ENCODE assay signal across 14 cellular contexts in genomic region chr17:81967244-81967532, GRCh38. TPM values are rescaled to one million over a fixed set of nuclear protein-coding genes. Genes with fewer than 3 reads are reported as not detected.
DNase-seq lines count a peak whose midpoint lies in the region; ATAC-seq and TF ChIP-seq lines count a peak whose summit lies in the region.
"Had no signal": no experiment of that assay in that cellular context is flagged by ENCODE, and none has a peak within 500 bp of the region (broad histone marks: within the 10 kb centered on the region; RNA-seq: fewer than 3 reads in every experiment).

No MANE protein-coding gene starts in this region.

- no peak overlapping the region for H3K27ac ChIP-seq in left ventricle myocardium inferior (replicated peaks)
- H3K27ac ChIP-seq in vagina, result peak overlapping the region; percentile 66
- H3K27ac ChIP-seq: cardiac muscle cell had no signal

- peaks cover 15% of the 10 kb centered on the region for H3K4me1 Mint-ChIP-seq in central memory CD8-positive, alpha-beta T cell
- peaks cover 8% of the 10 kb centered on the region for H3K4me1 Mint-ChIP-seq in memory B cell

- H3K4me1 ChIP-seq in left ventricle myocardium inferior, result peaks cover 27% of the 10 kb centered on the region
- peaks cover 26% of the 10 kb centered on the region for H3K4me1 ChIP-seq in vagina

- TF ChIP-seq POLR2A in vagina (IDR thresholded peaks at IDR 0.05), result no peak

- peaks cover 4% of the 10 kb centered on the region for H3K36me3 Mint-ChIP-seq in central memory CD8-positive, alpha-beta T cell (ENCODE audit: insufficient read depth)
- H3K36me3 Mint-ChIP-seq in memory B cell, result no peaks in the 10 kb centered on the region

- ATAC-seq in Right ventricle myocardium superior (ENCODE audit: poor library complexity) (peak; percentile 13), memory B cell (ENCODE audit: low read depth) (no peak), HG03460 (IDR thresholded peaks at IDR 0.05; ENCODE audit: unreplicated experiment) (no peak), GM19452 (IDR thresholded peaks at IDR 0.05; ENCODE audit: unreplicated experiment) (no peak)
- ATAC-seq in central memory CD8-positive, alpha-beta T cell (replicated peaks; ENCODE audit: extremely low read depth, poor library complexity, severe bottlenecking), result no peak

- intact Hi-C loops in Right ventricle myocardium superior (cut with DNase I) (loop anchor here (10.0 kb wide), 1 partner anchor 188 kb away; no protein-coding TSS in a partner anchor), left ventricle myocardium inferior (cut with micrococcal nuclease) (loop anchor here (10.0 kb wide), 1 partner anchor 178 kb away; no protein-coding TSS in a partner anchor), vagina (cut with DNase I) (no loop called here)

- H3K9me3 ChIP-seq in left ventricle myocardium inferior (replicated peaks) (no peaks in the 10 kb centered on the region), vagina (no peaks in the 10 kb centered on the region)
- H3K9me3 ChIP-seq: tibial nerve had no signal

- no peaks in the 10 kb centered on the region for H3K36me3 ChIP-seq in left ventricle myocardium inferior
- H3K36me3 ChIP-seq in vagina, result no peaks in the 10 kb centered on the region
- H3K36me3 ChIP-seq: cardiac muscle cell, tibial nerve had no signal

- DNase-seq in Right ventricle myocardium superior (no peak), left ventricle myocardium inferior (no peak), memory B cell (ENCODE audit: low spot score in 2 of 2) (peak in 1 of 2 donors; percentile 35), vagina (ENCODE audit: extremely low spot score in 2 of 2) (no peak), NCI-H146 (lab: John Stamatoyannopoulos, UW) (no peak)
- DNase-seq in central memory CD8-positive, alpha-beta T cell (ENCODE audit: low spot score in 2 of 2), result no peak

- H3K9me3 Mint-ChIP-seq in central memory CD8-positive, alpha-beta T cell, result no peaks in the 10 kb centered on the region
- no peaks in the 10 kb centered on the region for H3K9me3 Mint-ChIP-seq in memory B cell

- H3K27me3 ChIP-seq in left ventricle myocardium inferior (ENCODE audit: low read depth), result peaks cover 87% of the 10 kb centered on the region
- H3K27me3 ChIP-seq in vagina, result no peaks in the 10 kb centered on the region

- H3K4me3 Mint-ChIP-seq in central memory CD8-positive, alpha-beta T cell, result peak overlapping the region; percentile 55
- peak overlapping the region; percentile 34 for H3K4me3 Mint-ChIP-seq in memory B cell

- H3K27me3 Mint-ChIP-seq in central memory CD8-positive, alpha-beta T cell, result peaks cover 28% of the 10 kb centered on the region
- H3K27me3 Mint-ChIP-seq in memory B cell, result peaks cover 5% of the 10 kb centered on the region

- H3K4me3 ChIP-seq in left ventricle myocardium inferior (no peak overlapping the region), vagina (no peak overlapping the region)
- H3K4me3 ChIP-seq: cardiac muscle cell, lung had no signal

- H3K27ac Mint-ChIP-seq in central memory CD8-positive, alpha-beta T cell (ENCODE audit: low read depth), result no peak overlapping the region
- H3K27ac Mint-ChIP-seq in memory B cell, result no peak overlapping the region
- H3K27ac Mint-ChIP-seq: progenitor cell of endocrine pancreas had no signal

- TF ChIP-seq CTCF in left ventricle myocardium inferior (IDR thresholded peaks at IDR 0.05; ENCODE audit: borderline replicate concordance) (no peak), vagina (IDR thresholded peaks at IDR 0.05) (no peak)

RNA-seq across cellular contexts. Expression of gene NOTUM, which starts 6.2 kb away (rescaled TPM):
- total RNA-seq in Right ventricle myocardium superior, result 0.56 TPM
- total RNA-seq in left ventricle myocardium inferior, result not detected
- not detected for total RNA-seq in vagina
- total RNA-seq: MCF 10A, tibial nerve had no signal

RNA-seq across cellular contexts. Expression of gene ASPSCR1, which starts 10.2 kb away (rescaled TPM):
- total RNA-seq in Right ventricle myocardium superior (25.4 TPM), left ventricle myocardium inferior (27.5 TPM), vagina (31.2 TPM)

RNA-seq across cellular contexts. Expression of gene MYADML2, which starts 20.2 kb away (rescaled TPM):
- total RNA-seq in Right ventricle myocardium superior, result 3.5 TPM
- total RNA-seq in left ventricle myocardium inferior, result 7.2 TPM
- not detected for total RNA-seq in vagina
- total RNA-seq: G401, lung, MCF 10A, progenitor cell of endocrine pancreas, tibial nerve had no signal

RNA-seq across cellular contexts. Expression of gene PYCR1, which starts 30.1 kb away (rescaled TPM):
- 3.2 TPM for total RNA-seq in Right ventricle myocardium superior
- 3.8 TPM for total RNA-seq in left ventricle myocardium inferior
- total RNA-seq in vagina, result 9.1 TPM

RNA-seq across cellular contexts. Expression of gene MAFG, which starts 39.7 kb away (rescaled TPM):
- total RNA-seq in Right ventricle myocardium superior (29.9 TPM), left ventricle myocardium inferior (24.3 TPM), vagina (18.9 TPM)
